ENCODE assay signal across 23 cellular contexts in genomic region chr13:109768616-109769015, GRCh38. TPM values are rescaled to one million over a fixed set of nuclear protein-coding genes. Genes with fewer than 3 reads are reported as not detected.
DNase-seq lines count a peak whose midpoint lies in the region; ATAC-seq, FAIRE-seq and TF ChIP-seq lines count a peak whose summit lies in the region.
"Had no signal": no experiment of that assay in that cellular context is flagged by ENCODE, and none has a peak within 500 bp of the region (broad histone marks: within the 10 kb centered on the region; RNA-seq: fewer than 3 reads in every experiment).

No MANE protein-coding gene starts in this region.

- peak overlapping the region; percentile 36; the same call in 1 of the 2 replicates for H3K27ac ChIP-seq in 22Rv1
- 0 out of 2 replicates have a peak overlapping the region, but pooled peaks have one; percentile 3 for H3K27ac ChIP-seq in PC-9
- H3K27ac ChIP-seq in subcutaneous abdominal adipose tissue (ENCODE audit: low read depth, low read length): peak overlapping the region; percentile 58
- no peak overlapping the region for H3K27ac ChIP-seq in gastrocnemius medialis
- H3K27ac ChIP-seq: BLaER1 treated with 17β-estradiol and CSF1 and Interleukin-3, amounts not matched to agents 10 nM and 100 nM; C4-2B had no signal

- H3K4me3 Mint-ChIP-seq in endothelial cell (ENCODE audit: unreplicated experiment): peak overlapping the region; percentile 23
- H3K4me3 Mint-ChIP-seq: B cell; CD4-positive, alpha-beta T cell; CD8-positive, alpha-beta T cell had no signal

- intact Hi-C loops in PC-9 (cut with micrococcal nuclease; ENCODE audit: unreplicated experiment): no loop called here
- intact Hi-C loops in gastrocnemius medialis (cut with DNase I; ENCODE audit: low total_unique reads): no loop called here

- CTCF ChIA-PET in PC-9 (lab: Charles Lee): no interaction called here

- no peak overlapping the region for H3K4me3 ChIP-seq in PC-9
- no peak overlapping the region for H3K4me3 ChIP-seq in subcutaneous abdominal adipose tissue (ENCODE audit: low read depth in 1 of 5, low read length in 5 of 5)
- no peak overlapping the region for H3K4me3 ChIP-seq in gastrocnemius medialis
- H3K4me3 ChIP-seq: BLaER1 treated with 17β-estradiol and CSF1 and Interleukin-3, amounts not matched to agents 10 nM and 100 nM had no signal

- DNase-seq in PC-9 (no peak), endothelial cell (ENCODE audit: low spot score) (no peak), gastrocnemius medialis (no peak), islet precursor cell (no peak), frontal cortex (ENCODE audit: low spot score in 2 of 2) (no peak)
- DNase-seq: 8988T; AML-193; Caco-2; Calu3; CD4-positive, alpha-beta T cell; CD8-positive, alpha-beta T cell; DMS79 treated with DMSO at 0.1 percent for 48 hours; GF-D8 had no signal

- no peaks in the 10 kb centered on the region for H3K9me2 ChIP-seq in PC-9 (ENCODE audit: insufficient read depth)

- no peak for ATAC-seq in gastrocnemius medialis
- ATAC-seq: CD8-positive, alpha-beta T cell had no signal

- no peaks in the 10 kb centered on the region for H3K9me3 Mint-ChIP-seq in endothelial cell (ENCODE audit: unreplicated experiment)
- H3K9me3 Mint-ChIP-seq: CD4-positive, alpha-beta T cell; CD8-positive, alpha-beta T cell had no signal

- H4K20me1 ChIP-seq in PC-9 (ENCODE audit: insufficient read depth): peaks cover 85% of the 10 kb centered on the region

- no peak overlapping the region for H3K4me2 ChIP-seq in PC-9
- H3K4me2 ChIP-seq: BLaER1 treated with 17β-estradiol and CSF1 and Interleukin-3, amounts not matched to agents 10 nM and 100 nM had no signal

- BruUV-seq in PC-9 (replicated peaks; lab: Mats Ljungman, UMichigan): no TSS peak

- peaks cover 11% of the 10 kb centered on the region for H3K4me1 Mint-ChIP-seq in endothelial cell (ENCODE audit: unreplicated experiment)

- POLR2A ChIA-PET in PC-9 (lab: Charles Lee; ENCODE audit: unreplicated experiment): no interaction called here

- TF ChIP-seq CTCF in 22Rv1 (IDR thresholded peaks at IDR 0.05): no peak
- TF ChIP-seq CTCF in PC-9 (conservative IDR thresholded peaks at IDR 0.05): no peak
- no peak for TF ChIP-seq CTCF in endothelial cell (IDR thresholded peaks at IDR 0.05; ENCODE audit: unreplicated experiment)
- no peak for TF ChIP-seq CTCF in gastrocnemius medialis (IDR thresholded peaks at IDR 0.05 in 4 of 5, conservative IDR thresholded peaks at IDR 0.05 in 1 of 5)

- FAIRE-seq in frontal cortex (lab: Jason Lieb, UNC): no peak
- FAIRE-seq: A204.1, D721Med, G401.6, GM12891, GM19239 had no signal

- H3K4me1 ChIP-seq in PC-9 (replicated peaks; ENCODE audit: insufficient read depth) (peaks cover 42% of the 10 kb centered on the region), subcutaneous abdominal adipose tissue (ENCODE audit: control insufficient read depth in 5 of 5, insufficient read depth in 5 of 5, low read length in 5 of 5) (peaks cover 2 to 64% (median 20%) of the 10 kb centered on the region in 5 donors), gastrocnemius medialis (peaks cover 26 to 40% of the 10 kb centered on the region in 2 donors)
- H3K4me1 ChIP-seq: Caco-2 had no signal

- peaks cover 71% of the 10 kb centered on the region for H3K36me3 ChIP-seq in PC-9 (ENCODE audit: low read depth)
- H3K36me3 ChIP-seq in subcutaneous abdominal adipose tissue (ENCODE audit: control insufficient read depth in 5 of 5, insufficient read depth in 5 of 5, low read length in 5 of 5): peaks cover 14 to 25% (median 19%) of the 10 kb centered on the region in 5 donors
- no peaks in the 10 kb centered on the region for H3K36me3 ChIP-seq in gastrocnemius medialis

- peaks cover 18% of the 10 kb centered on the region for H3K36me3 Mint-ChIP-seq in endothelial cell (ENCODE audit: low read depth, unreplicated experiment)

- peaks cover 99% of the 10 kb centered on the region for H3K79me2 ChIP-seq in PC-9 (ENCODE audit: low read depth)

- peaks cover 40% of the 10 kb centered on the region for H3F3A ChIP-seq in PC-9 (ENCODE audit: insufficient read depth, low read depth)

- in situ Hi-C loops in gastrocnemius medialis (cut with MboI; ENCODE audit: low sequenced_read_pairs in 4 of 4): no loop called here

- no peaks in the 10 kb centered on the region for H3K27me3 Mint-ChIP-seq in endothelial cell (ENCODE audit: unreplicated experiment)
- H3K27me3 Mint-ChIP-seq: B cell; CD4-positive, alpha-beta T cell had no signal

- no peak overlapping the region for H3K27ac Mint-ChIP-seq in endothelial cell (ENCODE audit: unreplicated experiment)
- H3K27ac Mint-ChIP-seq: B cell; CD4-positive, alpha-beta T cell; CD8-positive, alpha-beta T cell had no signal

- TF ChIP-seq POLR2A in gastrocnemius medialis (IDR thresholded peaks at IDR 0.05): no peak

- H3K27me3 ChIP-seq in PC-9 (ENCODE audit: insufficient read depth, low read depth) (no peaks in the 10 kb centered on the region), subcutaneous abdominal adipose tissue (ENCODE audit: control insufficient read depth in 5 of 5, insufficient read depth in 4 of 5, low read length in 5 of 5) (no peaks in the 10 kb centered on the region), gastrocnemius medialis (no peaks in the 10 kb centered on the region)
- H3K27me3 ChIP-seq: BLaER1 treated with 17β-estradiol and CSF1 and Interleukin-3, amounts not matched to agents 10 nM and 100 nM had no signal

- no peak overlapping the region for H2AFZ ChIP-seq in PC-9

- H3K9me3 ChIP-seq in PC-9 (ENCODE audit: insufficient read depth, low read depth) (no peaks in the 10 kb centered on the region), subcutaneous abdominal adipose tissue (ENCODE audit: control insufficient read depth in 5 of 5, low read length in 5 of 5) (no peaks in the 10 kb centered on the region), gastrocnemius medialis (no peaks in the 10 kb centered on the region)
- H3K9me3 ChIP-seq: Caco-2 had no signal

- H3K9ac ChIP-seq in subcutaneous abdominal adipose tissue (ENCODE audit: low read length in 5 of 5): no peak overlapping the region
- H3K9ac ChIP-seq: BLaER1 treated with 17β-estradiol and CSF1 and Interleukin-3, amounts not matched to agents 10 nM and 100 nM had no signal

RNA-seq across cellular contexts. Expression of gene IRS2, which starts 17.8 kb away (rescaled TPM):
- total RNA-seq in PC-9 (2021) (31.3 and 39.2 TPM in 2 replicates), endothelial cell (ENCODE audit: unreplicated experiment) (16.4 TPM), gastrocnemius medialis (10 to 100 TPM; 23.8 to 65.6 (median 28.7) TPM), frontal cortex (10.6 TPM)

Comparison
In these comparisons a context has a peak if more than half of its experiments do, and no peak if none do; other contexts are left out.
1. H3K27ac ChIP-seq: peak in 22Rv1 (single experiment), PC-9 (single experiment) and subcutaneous abdominal adipose tissue (single experiment); none in gastrocnemius medialis (0 of 4).